In genomic region chr19:38846097-38846496, GRCh38 we compare ENCODE assay signal across 1 cellular context.
TF ChIP-seq lines count a peak whose summit lies in the region.

No MANE protein-coding gene starts in this region.

TF ChIP-seq in GM12878, 131 proteins besides CTCF, POLR2A, EP300 and RAD21:
- TF ChIP-seq BCL11A (IDR thresholded peaks at IDR 0.05; ENCODE audit: low read depth, low read length) (no peak), SREBF2 (IDR thresholded peaks at IDR 0.05; ENCODE audit: low read length) (no peak), MLLT1 (IDR thresholded peaks at IDR 0.05) (no peak), ZBTB11 (CRISPR knock-in tag; IDR thresholded peaks at IDR 0.05) (no peak), SREBF1 (IDR thresholded peaks at IDR 0.05; ENCODE audit: low read length) (no peak), NR2C2 (IDR thresholded peaks at IDR 0.05; ENCODE audit: borderline replicate concordance, control insufficient read depth, insufficient read length, low read depth) (no peak), CBFB (IDR thresholded peaks at IDR 0.05; ENCODE audit: low read depth) (no peak), EGR1 (IDR thresholded peaks at IDR 0.05; ENCODE audit: borderline replicate concordance in 1 of 2, low read depth in 2 of 2, low read length in 2 of 2) (no peak), RAD51 (IDR thresholded peaks at IDR 0.05) (no peak)
